ENCODE assay signal across 9 cellular contexts in the genomic region with DNA sequence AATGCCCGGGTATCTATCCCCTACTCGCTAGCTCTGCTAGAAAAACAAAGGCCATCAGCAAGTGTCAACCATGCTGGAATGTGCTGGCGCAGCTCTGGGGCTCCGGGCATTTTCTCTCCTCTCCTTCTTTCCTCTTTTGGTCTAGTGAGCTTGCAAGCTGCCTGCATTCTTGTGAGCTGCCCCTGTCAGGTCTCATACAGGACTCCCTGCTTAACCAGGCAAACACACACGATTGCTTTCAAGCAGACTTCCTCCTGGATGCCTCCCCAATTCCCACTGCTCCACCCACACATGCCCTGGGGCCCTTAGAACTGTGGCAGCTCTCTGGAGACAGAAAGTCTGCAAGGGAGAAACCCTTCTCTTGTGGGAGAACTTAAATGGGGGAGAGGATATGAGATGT. TPM values are rescaled to one million over a fixed set of nuclear protein-coding genes. Genes with fewer than 3 reads are reported as not detected.
DNase-seq lines count a peak whose midpoint lies in the region; ATAC-seq and TF ChIP-seq lines count a peak whose summit lies in the region.
"Had no signal": no experiment of that assay in that cellular context is flagged by ENCODE, and none has a peak within 500 bp of the region (broad histone marks: within the 10 kb centered on the region; RNA-seq: fewer than 3 reads in every experiment).

No MANE protein-coding gene starts in this region.

- DNase-seq in AG04449 (ENCODE audit: low read depth, low spot score): peak; percentile 5
- peak; percentile 78 for DNase-seq in HFFc6
- peak; percentile 4 for DNase-seq in astrocyte of the spinal cord (ENCODE audit: low read depth, low spot score)
- peak; percentile 31 for DNase-seq in kidney epithelial cell (ENCODE audit: low read depth)
- no peak for DNase-seq in GM10266 (ENCODE audit: extremely low spot score)
- no peak for DNase-seq in dorsolateral prefrontal cortex
- DNase-seq: stimulated activated CD4-positive, alpha-beta T cell treated with anti-CD3 and anti-CD28 coated beads, Interleukin-2, amount 100 ng/mL, for 24 hours had no signal

- no peak for TF ChIP-seq CTCF in AG04449 (IDR thresholded peaks at IDR 0.05; ENCODE audit: insufficient read depth, low read length, missing control alignments)
- TF ChIP-seq CTCF in HFFc6 (IDR thresholded peaks at IDR 0.05): no peak
- no peak for TF ChIP-seq CTCF in astrocyte of the spinal cord (IDR thresholded peaks at IDR 0.05; ENCODE audit: low read depth, low read length)
- no peak for TF ChIP-seq CTCF in kidney epithelial cell (IDR thresholded peaks at IDR 0.05; ENCODE audit: insufficient read depth, low read length, poor library complexity, severe bottlenecking)
- TF ChIP-seq CTCF in GM10266 (IDR thresholded peaks at IDR 0.05; ENCODE audit: control insufficient read depth, insufficient read depth, low read depth, missing control alignments): no peak
- no peak for TF ChIP-seq CTCF in dorsolateral prefrontal cortex (IDR thresholded peaks at IDR 0.05 in 54 of 56, conservative IDR thresholded peaks at IDR 0.05 in 2 of 56; ENCODE audit: low read depth in 1 of 56, partially characterized antibody in 56 of 56)

- H3K27me3 Mint-ChIP-seq in HFFc6 (ENCODE audit: insufficient read depth): no peaks in the 10 kb centered on the region; the same call in 1 of the 2 replicates

- no peak for ATAC-seq in HG03159 (IDR thresholded peaks at IDR 0.05; ENCODE audit: unreplicated experiment)
- ATAC-seq in activated CD4-positive, CD25-positive, alpha-beta regulatory T cell treated with anti-CD3 and anti-CD28 coated beads, Interleukin-2, amount 50 U/mL, for 24 hours: no peak

- no peaks in the 10 kb centered on the region for H3K9me3 Mint-ChIP-seq in HFFc6

- H3K4me3 ChIP-seq in AG04449 (ENCODE audit: low read depth, low read length) (no peak overlapping the region), astrocyte of the spinal cord (ENCODE audit: low read depth, low read length) (no peak overlapping the region), kidney epithelial cell (ENCODE audit: low read depth, low read length) (no peak overlapping the region), dorsolateral prefrontal cortex (no peak overlapping the region)

- peak overlapping the region; percentile 68 for H3K4me3 Mint-ChIP-seq in HFFc6

- POLR2A ChIA-PET in AG04449 (lab: Yijun Ruan, JAX): no interaction called here

- H3K27me3 ChIP-seq in kidney epithelial cell (ENCODE audit: control insufficient read depth, insufficient read depth, low read length) (no peaks in the 10 kb centered on the region), dorsolateral prefrontal cortex (no peaks in the 10 kb centered on the region)

- CTCF ChIA-PET in AG04449 (lab: Yijun Ruan, JAX): interaction anchor here (0.7 to 1.4 kb wide), 3 partner anchors 9 to 34 kb away, joined by 3 to 4 read pairs (median 3); no protein-coding TSS in a partner anchor

- no peaks in the 10 kb centered on the region for H3K36me3 Mint-ChIP-seq in HFFc6 (ENCODE audit: low read depth)

- H3K36me3 ChIP-seq in kidney epithelial cell (ENCODE audit: control insufficient read depth, insufficient read depth, low read length): no peaks in the 10 kb centered on the region

- in situ Hi-C loops in astrocyte of the spinal cord (cut with HindIII; ENCODE audit: low sequenced_read_pairs): no loop called here

- no peak overlapping the region for H3K27ac ChIP-seq in dorsolateral prefrontal cortex

- intact Hi-C loops in dorsolateral prefrontal cortex (cut with DNase I): no loop called here

- H3K4me1 Mint-ChIP-seq in HFFc6 (ENCODE audit: low read depth): peaks cover 40% of the 10 kb centered on the region

- H3K27ac Mint-ChIP-seq in HFFc6: peak overlapping the region; percentile 71

RNA-seq across cellular contexts. Expression of a gene that starts 35.7 kb away (rescaled TPM):
- 10 to 100 TPM; 33.9 to 45.2 (median 37.1) TPM for total RNA-seq in HFFc6 (2021; fragmentation: NEBNext Ultra II Directional; extraction: Animal tissue kit (Norgen Biotek cat#: 25700))
- total RNA-seq in kidney epithelial cell (37.4 and 42.9 TPM in 2 replicates), dorsolateral prefrontal cortex (10 to 100 TPM; 24.2 to 46.6 (median 34.6) TPM)

RNA-seq across cellular contexts. Expression of a gene that starts 53.4 kb away (rescaled TPM):
- 10 to 100 TPM; 14.2 to 17.1 (median 15.3) TPM for total RNA-seq in HFFc6 (2021; fragmentation: NEBNext Ultra II Directional; extraction: Animal tissue kit (Norgen Biotek cat#: 25700))
- total RNA-seq in kidney epithelial cell (28.0 and 33.1 TPM in 2 replicates), dorsolateral prefrontal cortex (10 to 100 TPM; 10.6 to 22.8 (median 16.0) TPM)

Comparison
In these comparisons a context has a peak if more than half of its experiments do, and no peak if none do; other contexts are left out.
1. DNase-seq: peak in AG04449 (single experiment), HFFc6 (single experiment), astrocyte of the spinal cord (single experiment) and kidney epithelial cell (single experiment); none in GM10266 (single experiment) and dorsolateral prefrontal cortex (0 of 10).